In the genomic region with DNA sequence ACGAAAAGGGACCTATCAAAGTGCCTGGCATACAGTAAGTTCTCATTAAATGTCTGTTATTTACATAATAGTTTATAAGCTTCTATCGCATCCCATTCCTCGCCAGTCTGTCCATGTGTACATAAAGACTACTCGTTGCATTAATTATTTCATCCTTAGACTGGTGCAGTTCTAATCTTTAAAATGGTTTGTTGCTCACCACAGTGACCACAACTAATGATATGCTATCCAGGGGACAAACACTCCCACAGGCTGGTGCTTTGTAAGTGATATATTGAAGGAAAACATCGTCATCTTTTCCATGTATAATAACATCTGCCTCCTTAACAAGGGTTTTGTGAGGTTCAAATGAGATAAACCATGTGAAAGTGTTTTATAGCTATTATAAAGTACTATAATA, we compare ENCODE assay signal across 25 cellular contexts. TPM values are rescaled to one million over a fixed set of nuclear protein-coding genes. Genes with fewer than 3 reads are reported as not detected.
DNase-seq lines count a peak whose midpoint lies in the region; ATAC-seq and TF ChIP-seq lines count a peak whose summit lies in the region.
"Had no signal": no experiment of that assay in that cellular context is flagged by ENCODE, and none has a peak within 500 bp of the region (broad histone marks: within the 10 kb centered on the region; RNA-seq: fewer than 3 reads in every experiment).

No MANE protein-coding gene starts in this region.

- H3K27me3 Mint-ChIP-seq in natural killer cell treated with Interleukin-12 subunit alpha and Interleukin-12 subunit beta and Interleukin-15 and Interleukin-18, amount 100 ng/mL, for 72 hours = no peaks in the 10 kb centered on the region
- H3K27me3 Mint-ChIP-seq in natural killer cell (ENCODE audit: low read depth in 2 of 2) = no peaks in the 10 kb centered on the region
- peaks cover 2% of the 10 kb centered on the region for H3K27me3 Mint-ChIP-seq in activated T-helper 1 cell treated with anti-CD3 and anti-CD28 coated beads, Interleukin-12 subunit alpha, Interleukin-12 subunit beta, Interleukin-2, Interleukin-4 antibody, amounts not matched to agents 30 ng/mL and 10 ng/mL and 1 ng/mL, durations not matched to agents 14 hours and 24 hours and 36 hours (ENCODE audit: insufficient read depth)
- H3K27me3 Mint-ChIP-seq: activated T-cell treated with anti-CD3 and anti-CD28 coated beads, Interleukin-2, amount 50 U/mL, for 24 hours; dendritic cell treated with granulocyte-macrophage colony-stimulating factor and Interleukin-4, amounts not matched to agents 40 ng/mL and 50 ng/mL, for 4 days had no signal

- no peak overlapping the region for H3K4me3 Mint-ChIP-seq in natural killer cell treated with Interleukin-12 subunit alpha and Interleukin-12 subunit beta and Interleukin-15 and Interleukin-18, amount 100 ng/mL, for 72 hours
- H3K4me3 Mint-ChIP-seq in natural killer cell = no peak overlapping the region
- no peak overlapping the region for H3K4me3 Mint-ChIP-seq in activated T-helper 1 cell treated with anti-CD3 and anti-CD28 coated beads, Interleukin-12 subunit alpha, Interleukin-12 subunit beta, Interleukin-2, Interleukin-4 antibody, amounts not matched to agents 30 ng/mL and 10 ng/mL and 1 ng/mL, durations not matched to agents 14 hours and 24 hours and 36 hours
- H3K4me3 Mint-ChIP-seq: dendritic cell treated with granulocyte-macrophage colony-stimulating factor and Interleukin-4, amounts not matched to agents 40 ng/mL and 50 ng/mL, for 4 days; neural crest cell; type B pancreatic cell had no signal

- no peaks in the 10 kb centered on the region for H3K27me3 ChIP-seq in right cardiac atrium (ENCODE audit: control insufficient read depth, insufficient read depth)
- H3K27me3 ChIP-seq: BLaER1 treated with 17β-estradiol and CSF1 and Interleukin-3, amounts not matched to agents 10 nM and 100 nM; gastrocnemius medialis; pancreas had no signal

- no peak for TF ChIP-seq CTCF in natural killer cell (IDR thresholded peaks at IDR 0.05)

- peaks cover 4% of the 10 kb centered on the region for H3K36me3 Mint-ChIP-seq in natural killer cell treated with Interleukin-12 subunit alpha and Interleukin-12 subunit beta and Interleukin-15 and Interleukin-18, amount 100 ng/mL, for 72 hours
- no peaks in the 10 kb centered on the region for H3K36me3 Mint-ChIP-seq in natural killer cell
- H3K36me3 Mint-ChIP-seq in activated T-helper 1 cell treated with anti-CD3 and anti-CD28 coated beads, Interleukin-12 subunit alpha, Interleukin-12 subunit beta, Interleukin-2, Interleukin-4 antibody, amounts not matched to agents 30 ng/mL and 10 ng/mL and 1 ng/mL, durations not matched to agents 14 hours and 24 hours and 36 hours (ENCODE audit: low read depth) = peaks cover 7% of the 10 kb centered on the region
- H3K36me3 Mint-ChIP-seq: type B pancreatic cell had no signal

- no peaks in the 10 kb centered on the region for H3K4me1 ChIP-seq in right cardiac atrium (ENCODE audit: control insufficient read depth, insufficient read depth, low read length)
- H3K4me1 ChIP-seq: gastrocnemius medialis, pancreas had no signal

- WGBS in right cardiac atrium = 86% methylated on average over 5 of the region's 5 CpGs

- ATAC-seq in natural killer cell treated with Interleukin-12 subunit alpha and Interleukin-12 subunit beta and Interleukin-15 and Interleukin-18, amount 100 ng/mL, for 72 hours = no peak
- ATAC-seq in natural killer cell (no peak), GM19395 (IDR thresholded peaks at IDR 0.05; ENCODE audit: unreplicated experiment) (no peak), right cardiac atrium (no peak)
- ATAC-seq: gastrocnemius medialis, HCT116, pancreas had no signal

- DNase-seq in natural killer cell treated with Interleukin-12 subunit alpha and Interleukin-12 subunit beta and Interleukin-15 and Interleukin-18, amount 100 ng/mL, for 72 hours (ENCODE audit: low spot score) = no peak
- no peak for DNase-seq in natural killer cell
- peak; percentile 60 for DNase-seq in M059J (ENCODE audit: low read depth)
- DNase-seq in activated T-helper 1 cell treated with anti-CD3 and anti-CD28 coated beads, Interleukin-12 subunit alpha, Interleukin-12 subunit beta, Interleukin-2, Interleukin-4 antibody, amounts not matched to agents 30 ng/mL and 10 ng/mL and 1 ng/mL, durations not matched to agents 14 hours and 24 hours and 36 hours (ENCODE audit: low spot score) = no peak
- no peak for DNase-seq in UCSD-AML1 (lab: John Stamatoyannopoulos, UW; ENCODE audit: unreplicated experiment)
- no peak for DNase-seq in right cardiac atrium
- DNase-seq: activated T-cell treated with anti-CD3 and anti-CD28 coated beads, Interleukin-2, amount 50 U/mL, for 24 hours; caudate nucleus; gastrocnemius medialis; KG1; mucosa of descending colon; NCI-H1436 treated with DMSO at 0.1 percent for 48 hours; NCI-H2107; NCI-H446 treated with DMSO at 0.1 percent for 48 hours; pancreas; retina; SK-N-SH; stimulated activated CD4-positive, alpha-beta T cell treated with anti-CD3 and anti-CD28 coated beads, Interleukin-2, amount 100 ng/mL, for 24 hours had no signal

- H3K27ac ChIP-seq in right cardiac atrium (ENCODE audit: low read length) = no peak overlapping the region
- H3K27ac ChIP-seq: BLaER1 treated with 17β-estradiol and CSF1 and Interleukin-3, amounts not matched to agents 10 nM and 100 nM; gastrocnemius medialis; pancreas had no signal

- H3K4me3 ChIP-seq in right cardiac atrium (ENCODE audit: low read length) = no peak overlapping the region
- H3K4me3 ChIP-seq: BLaER1 treated with 17β-estradiol and CSF1 and Interleukin-3, amounts not matched to agents 10 nM and 100 nM; gastrocnemius medialis; mucosa of descending colon; pancreas had no signal

- H3K9me3 Mint-ChIP-seq in natural killer cell treated with Interleukin-12 subunit alpha and Interleukin-12 subunit beta and Interleukin-15 and Interleukin-18, amount 100 ng/mL, for 72 hours = no peaks in the 10 kb centered on the region
- H3K9me3 Mint-ChIP-seq in natural killer cell = no peaks in the 10 kb centered on the region
- H3K9me3 Mint-ChIP-seq in activated T-helper 1 cell treated with anti-CD3 and anti-CD28 coated beads, Interleukin-12 subunit alpha, Interleukin-12 subunit beta, Interleukin-2, Interleukin-4 antibody, amounts not matched to agents 30 ng/mL and 10 ng/mL and 1 ng/mL, durations not matched to agents 14 hours and 24 hours and 36 hours = no peaks in the 10 kb centered on the region
- H3K9me3 Mint-ChIP-seq: activated T-cell treated with anti-CD3 and anti-CD28 coated beads, Interleukin-2, amount 50 U/mL, for 24 hours; dendritic cell treated with granulocyte-macrophage colony-stimulating factor and Interleukin-4, amounts not matched to agents 40 ng/mL and 50 ng/mL, for 4 days; neural crest cell; T-helper 2 cell treated with Interferon-gamma antibody and Interleukin-4, amounts not matched to agents 5 μg/mL and 100 μg/mL, for 36 hours; type B pancreatic cell had no signal

- intact Hi-C loops in natural killer cell (cut with micrococcal nuclease) (loop anchor here (5.0 kb wide), 1 partner anchor 34 kb away; no protein-coding TSS in a partner anchor), right cardiac atrium (cut with DNase I) (no loop called here)
- intact Hi-C loops in activated T-helper 1 cell treated with anti-CD3 and anti-CD28 coated beads, Interleukin-12 subunit alpha, Interleukin-12 subunit beta, Interleukin-2, Interleukin-4 antibody, amounts not matched to agents 30 ng/mL and 10 ng/mL and 1 ng/mL, durations not matched to agents 14 hours and 24 hours and 36 hours (cut with micrococcal nuclease) = no loop called here

- H3K9me3 ChIP-seq in right cardiac atrium (ENCODE audit: control insufficient read depth, low read length) = no peaks in the 10 kb centered on the region
- H3K9me3 ChIP-seq: gastrocnemius medialis, mucosa of descending colon, pancreas, SK-N-SH had no signal

- H3K4me1 Mint-ChIP-seq in natural killer cell treated with Interleukin-12 subunit alpha and Interleukin-12 subunit beta and Interleukin-15 and Interleukin-18, amount 100 ng/mL, for 72 hours (ENCODE audit: low read depth in 2 of 2) = peaks cover 21 to 48% of the 10 kb centered on the region in 2 donors
- H3K4me1 Mint-ChIP-seq in natural killer cell = peaks cover 9 to 13% of the 10 kb centered on the region in 2 donors
- H3K4me1 Mint-ChIP-seq in activated T-helper 1 cell treated with anti-CD3 and anti-CD28 coated beads, Interleukin-12 subunit alpha, Interleukin-12 subunit beta, Interleukin-2, Interleukin-4 antibody, amounts not matched to agents 30 ng/mL and 10 ng/mL and 1 ng/mL, durations not matched to agents 14 hours and 24 hours and 36 hours (ENCODE audit: low read depth) = peaks cover 73% of the 10 kb centered on the region
- H3K4me1 Mint-ChIP-seq: neural crest cell had no signal

- peak overlapping the region; percentile 2 to 75 for H3K27ac Mint-ChIP-seq in natural killer cell treated with Interleukin-12 subunit alpha and Interleukin-12 subunit beta and Interleukin-15 and Interleukin-18, amount 100 ng/mL, for 72 hours
- H3K27ac Mint-ChIP-seq in natural killer cell = no peak overlapping the region
- H3K27ac Mint-ChIP-seq in activated T-helper 1 cell treated with anti-CD3 and anti-CD28 coated beads, Interleukin-12 subunit alpha, Interleukin-12 subunit beta, Interleukin-2, Interleukin-4 antibody, amounts not matched to agents 30 ng/mL and 10 ng/mL and 1 ng/mL, durations not matched to agents 14 hours and 24 hours and 36 hours = peak overlapping the region; percentile 72
- H3K27ac Mint-ChIP-seq: dendritic cell treated with granulocyte-macrophage colony-stimulating factor and Interleukin-4, amounts not matched to agents 40 ng/mL and 50 ng/mL, for 4 days; type B pancreatic cell had no signal

RNA-seq across cellular contexts. Expression of gene HBS1L, which starts 39.0 kb away (rescaled TPM):
- 100 to 1,000 TPM; 137 to 215 TPM for total RNA-seq in natural killer cell treated with Interleukin-12 subunit alpha and Interleukin-12 subunit beta and Interleukin-15 and Interleukin-18, amount 100 ng/mL, for 72 hours
- total RNA-seq in natural killer cell = 10 to 100 TPM; 75.3 to 82.2 (median 80.1) TPM
- 98.1 and 137 TPM in 2 replicates for total RNA-seq in M059J (2014; rRNA removed; shearing (Covaris generic))
- 104 and 115 TPM in 2 replicates for total RNA-seq in activated T-helper 1 cell treated with anti-CD3 and anti-CD28 coated beads, Interleukin-12 subunit alpha, Interleukin-12 subunit beta, Interleukin-2, Interleukin-4 antibody, amounts not matched to agents 30 ng/mL and 10 ng/mL and 1 ng/mL, durations not matched to agents 14 hours and 24 hours and 36 hours
- total RNA-seq in right cardiac atrium = 10 to 100 TPM; 65.2 to 81.3 (median 74.5) TPM
- 28.7 TPM for polyA plus RNA-seq in right cardiac atrium

Comparison
In these comparisons a context has a peak if more than half of its experiments do, and no peak if none do; other contexts are left out.
1. H3K27ac Mint-ChIP-seq: peak in natural killer cell treated with Interleukin-12 subunit alpha and Interleukin-12 subunit beta and Interleukin-15 and Interleukin-18, amount 100 ng/mL, for 72 hours (2 of 2) and activated T-helper 1 cell treated with anti-CD3 and anti-CD28 coated beads, Interleukin-12 subunit alpha, Interleukin-12 subunit beta, Interleukin-2, Interleukin-4 antibody, amounts not matched to agents 30 ng/mL and 10 ng/mL and 1 ng/mL, durations not matched to agents 14 hours and 24 hours and 36 hours (single experiment); none in natural killer cell (0 of 2).